Comparison of ENCODE assay signal across 9 cellular contexts in the genomic region with DNA sequence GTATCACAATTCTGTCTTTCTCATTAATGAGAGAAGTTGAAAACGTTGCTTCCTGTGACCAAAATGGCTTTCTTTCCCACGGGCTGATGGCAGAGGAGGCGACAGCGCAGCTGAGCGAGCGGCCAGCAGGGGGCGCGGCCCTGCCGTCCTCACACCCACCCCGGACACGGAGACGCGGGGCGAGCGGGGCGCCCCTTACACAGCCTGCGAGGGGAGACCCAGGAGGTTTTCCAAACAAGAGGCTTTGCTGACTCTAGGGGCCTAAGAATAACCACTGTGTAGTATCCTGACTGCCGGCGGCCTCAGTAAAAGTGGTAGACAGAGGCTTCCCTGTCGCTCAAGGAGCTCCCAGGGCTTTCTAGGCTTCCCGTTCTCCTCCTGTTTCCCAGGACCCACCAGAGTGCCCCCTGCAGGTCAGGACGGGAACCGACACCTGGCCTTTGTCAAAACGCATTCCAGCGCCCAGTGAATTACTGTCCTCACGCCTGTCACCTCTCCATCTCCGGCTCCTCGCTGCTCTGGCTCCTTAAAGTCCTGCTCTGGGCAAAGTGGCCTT. TPM values are rescaled to one million over a fixed set of nuclear protein-coding genes. Genes with fewer than 3 reads are reported as not detected.
DNase-seq lines count a peak whose midpoint lies in the region; ATAC-seq and TF ChIP-seq lines count a peak whose summit lies in the region.
"Had no signal": no experiment of that assay in that cellular context is flagged by ENCODE, and none has a peak within 500 bp of the region (broad histone marks: within the 10 kb centered on the region; RNA-seq: fewer than 3 reads in every experiment).

No MANE protein-coding gene starts in this region.

- peaks cover 0 to 14% of the 10 kb centered on the region in 2 donors for H3K9me3 ChIP-seq in left lung

- H3K27ac ChIP-seq in left lung: peak overlapping the region; percentile 75 to 78

- DNase-seq in AML-193 (lab: John Stamatoyannopoulos, UW): peak; percentile 86
- peak; percentile 88 for DNase-seq in NCI-H460 (ENCODE audit: extremely low read depth, low read depth)
- DNase-seq in activated CD4-positive, alpha-beta T cell treated with anti-CD3 and anti-CD28 coated beads, Interleukin-2, amount 10 ng/mL, durations not matched to agents 24 days and 14 days: peak; percentile 95
- peak; percentile 92 for DNase-seq in dedifferentiated amniotic fluid mesenchymal stem cell (ENCODE audit: extremely low spot score)
- DNase-seq in left lung: peak; percentile 87 to 97
- peak; percentile 81 for DNase-seq in stimulated activated CD4-positive, alpha-beta T cell treated with anti-CD3 and anti-CD28 coated beads, Interleukin-2, amount 100 ng/mL, for 4 hours (ENCODE audit: low read depth)

- H3K27me3 Mint-ChIP-seq in activated CD4-positive, alpha-beta T cell treated with anti-CD3 and anti-CD28 coated beads, Interleukin-2, amount 10 ng/mL, durations not matched to agents 24 days and 14 days: peaks cover 30% of the 10 kb centered on the region

- H3K4me1 ChIP-seq in left lung: peaks cover 0 to 22% of the 10 kb centered on the region in 2 donors

- H3K4me3 Mint-ChIP-seq in activated CD4-positive, alpha-beta T cell treated with anti-CD3 and anti-CD28 coated beads, Interleukin-2, amount 10 ng/mL, durations not matched to agents 24 days and 14 days: peak overlapping the region; percentile 80

- peak; percentile 94 to 97 for TF ChIP-seq CTCF in left lung (IDR thresholded peaks at IDR 0.05)

- no peaks in the 10 kb centered on the region for H3K27me3 ChIP-seq in left lung

- ATAC-seq in GM19025 (IDR thresholded peaks at IDR 0.05; ENCODE audit: low read depth, unreplicated experiment) (peak; percentile 99), HG03342 (IDR thresholded peaks at IDR 0.05; ENCODE audit: unreplicated experiment) (peak; percentile 97), left lung (peak; percentile 97)

- H3K4me3 ChIP-seq in left lung: peak overlapping the region; percentile 45 to 48

- H3K4me1 Mint-ChIP-seq in activated CD4-positive, alpha-beta T cell treated with anti-CD3 and anti-CD28 coated beads, Interleukin-2, amount 10 ng/mL, durations not matched to agents 24 days and 14 days: peaks cover 4% of the 10 kb centered on the region

- H3K36me3 ChIP-seq in left lung: no peaks in the 10 kb centered on the region

- no peaks in the 10 kb centered on the region for H3K36me3 Mint-ChIP-seq in activated CD4-positive, alpha-beta T cell treated with anti-CD3 and anti-CD28 coated beads, Interleukin-2, amount 10 ng/mL, durations not matched to agents 24 days and 14 days (ENCODE audit: low read depth)

- peaks cover 3% of the 10 kb centered on the region for H3K9me3 Mint-ChIP-seq in activated CD4-positive, alpha-beta T cell treated with anti-CD3 and anti-CD28 coated beads, Interleukin-2, amount 10 ng/mL, durations not matched to agents 24 days and 14 days

- intact Hi-C loops in activated CD4-positive, alpha-beta T cell treated with anti-CD3 and anti-CD28 coated beads, Interleukin-2, amount 10 ng/mL, durations not matched to agents 24 days and 14 days (cut with micrococcal nuclease): loop anchor here (1.0 to 2.0 kb wide), 3 partner anchors 154 to 176 kb away; no protein-coding TSS in a partner anchor
- intact Hi-C loops in left lung (cut with DNase I): no loop called here

- no peak overlapping the region for H3K27ac Mint-ChIP-seq in activated CD4-positive, alpha-beta T cell treated with anti-CD3 and anti-CD28 coated beads, Interleukin-2, amount 10 ng/mL, durations not matched to agents 24 days and 14 days

RNA-seq across cellular contexts. Expression of gene FGF1, which starts 27.3 kb away (rescaled TPM):
- total RNA-seq in NCI-H460 (2014; rRNA removed; shearing (Covaris generic)): not detected in 2 replicates
- polyA plus RNA-seq in NCI-H460 (2014; cell fraction: nucleus; rRNA removed): not detected in 2 replicates
- not detected in 2 replicates for total RNA-seq in activated CD4-positive, alpha-beta T cell treated with anti-CD3 and anti-CD28 coated beads, Interleukin-2, amount 10 ng/mL, durations not matched to agents 24 days and 14 days
- total RNA-seq in left lung: 1 to 10 TPM in 1 of 2 donors, under 1 TPM in 1; 0.41 to 1.2 TPM
- total RNA-seq: T-helper 2 cell treated with Interferon-gamma antibody and Interleukin-4, amounts not matched to agents 100 ng/mL and 5 ng/mL, for 36 hours had no signal

RNA-seq across cellular contexts. Expression of gene ARHGAP26, which starts 56.9 kb away (rescaled TPM):
- total RNA-seq in NCI-H460 (2014; rRNA removed; shearing (Covaris generic)): 3.9 and 6.6 TPM in 2 replicates
- 3.8 and 5.8 TPM in 2 replicates for polyA plus RNA-seq in NCI-H460 (2014; cell fraction: nucleus; rRNA removed)
- 12.7 and 15.3 TPM in 2 replicates for total RNA-seq in activated CD4-positive, alpha-beta T cell treated with anti-CD3 and anti-CD28 coated beads, Interleukin-2, amount 10 ng/mL, durations not matched to agents 24 days and 14 days
- 10 to 100 TPM; 25.6 to 61.9 TPM for total RNA-seq in left lung

Comparison
In these comparisons a context has a peak if more than half of its experiments do, and no peak if none do; other contexts are left out.
1. Peak in every context shown above with its lines: DNase-seq, ATAC-seq, H3K4me3 ChIP-seq and H3K27ac ChIP-seq.